Comparison of ENCODE assay signal across 9 cellular contexts in the genomic region with DNA sequence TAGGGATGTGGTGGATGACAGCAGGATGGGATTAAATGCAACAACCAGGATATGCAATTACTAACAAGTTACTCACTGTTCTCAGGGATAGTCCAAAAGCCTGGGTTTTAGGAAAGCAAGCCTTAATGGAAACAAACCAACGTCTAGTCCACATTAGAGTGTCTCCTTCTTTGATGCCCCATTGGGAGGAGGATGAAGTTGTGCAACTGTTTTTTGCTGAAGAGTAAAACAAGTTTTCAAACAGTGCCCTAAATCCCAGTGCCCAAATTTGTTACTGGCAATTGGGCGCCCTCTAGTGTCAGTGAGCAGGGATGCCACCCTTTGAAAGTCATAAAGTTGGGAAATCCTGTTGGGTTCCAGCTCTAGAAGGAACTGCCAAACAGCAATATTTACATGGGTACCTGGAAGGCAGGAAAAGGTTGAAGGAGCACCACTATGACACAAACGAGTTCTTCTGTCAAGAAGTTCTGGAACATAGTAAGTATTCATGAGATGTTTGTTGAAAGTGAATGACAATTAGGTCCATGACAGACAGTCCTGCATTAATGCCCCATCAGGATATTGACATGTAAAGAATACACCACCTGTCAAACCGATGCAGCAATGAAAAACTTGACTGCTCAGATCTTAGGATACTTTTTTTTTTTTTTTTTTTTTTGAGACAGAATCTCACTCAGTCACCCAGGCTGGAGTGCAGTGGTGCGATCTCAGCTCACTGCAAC. TPM values are rescaled to one million over a fixed set of nuclear protein-coding genes. Genes with fewer than 3 reads are reported as not detected.
DNase-seq lines count a peak whose midpoint lies in the region; ATAC-seq and TF ChIP-seq lines count a peak whose summit lies in the region.
"Had no signal": no experiment of that assay in that cellular context is flagged by ENCODE, and none has a peak within 500 bp of the region (broad histone marks: within the 10 kb centered on the region; RNA-seq: fewer than 3 reads in every experiment).

No MANE protein-coding gene starts in this region.

- no peak overlapping the region for H3K4me2 ChIP-seq in GM23338

- no peaks in the 10 kb centered on the region for H3K9me2 ChIP-seq in GM23338 (ENCODE audit: insufficient read depth)

- no peaks in the 10 kb centered on the region for H4K20me1 ChIP-seq in GM23338 (replicated peaks; ENCODE audit: insufficient read depth)

- H3K4me3 ChIP-seq in AG10803 (ENCODE audit: low read length) (no peak overlapping the region), GM23338 (no peak overlapping the region)
- H3K4me3 ChIP-seq: skin epidermis had no signal

- H3K4me1 ChIP-seq in GM23338 (ENCODE audit: insufficient read depth): peaks cover 15% of the 10 kb centered on the region

- H3K27ac ChIP-seq in GM23338 (ENCODE audit: low read depth): no peak overlapping the region
- H3K27ac ChIP-seq: skin epidermis had no signal

- peaks cover 3% of the 10 kb centered on the region for H3K27me3 Mint-ChIP-seq in GM23338 (ENCODE audit: insufficient read depth, low read depth, poor library complexity)

- H3K36me3 Mint-ChIP-seq in GM23338 (ENCODE audit: low read depth): no peaks in the 10 kb centered on the region

- H3K36me3 ChIP-seq in GM23338 (ENCODE audit: insufficient read depth): no peaks in the 10 kb centered on the region

- no peaks in the 10 kb centered on the region for H3F3A ChIP-seq in GM23338 (replicated peaks; ENCODE audit: low read depth)

- H3K27me3 ChIP-seq in GM23338 (ENCODE audit: insufficient read depth): no peaks in the 10 kb centered on the region

- H3K79me2 ChIP-seq in GM23338 (replicated peaks; ENCODE audit: insufficient read depth): no peaks in the 10 kb centered on the region

- peak; percentile 62 for ATAC-seq in GM23338
- ATAC-seq in GM21381 (IDR thresholded peaks at IDR 0.05; ENCODE audit: unreplicated experiment): no peak

- H3K4me3 Mint-ChIP-seq in GM23338: no peak overlapping the region

- peaks cover 22% of the 10 kb centered on the region; the same call in 2 of the 3 replicates for H3K4me1 Mint-ChIP-seq in GM23338

- H3K9me3 Mint-ChIP-seq in GM23338: no peaks in the 10 kb centered on the region

- TF ChIP-seq CTCF in AG10803 (conservative IDR thresholded peaks at IDR 0.05; ENCODE audit: low read length): peak; percentile 96
- TF ChIP-seq CTCF in GM23338 (conservative IDR thresholded peaks at IDR 0.05; ENCODE audit: low read depth in 2 of 2): peak; percentile 93 to 99

- H3K27ac Mint-ChIP-seq in GM23338: no peak overlapping the region

- DNase-seq in AG10803 (ENCODE audit: low read depth): peak; percentile 85
- DNase-seq in GM23338 (ENCODE audit: low spot score): peak; percentile 81
- DNase-seq in NCI-H69 (lab: John Stamatoyannopoulos, UW): peak; percentile 71
- DNase-seq in activated CD4-positive, alpha-beta T cell treated with anti-CD3 and anti-CD28 coated beads, Interleukin-2, amount 50 U/mL, for 24 hours (ENCODE audit: low read depth in 1 of 2, low spot score in 1 of 2): peak; percentile 21 to 63
- peak; percentile 81 for DNase-seq in dermis blood vessel endothelial cell
- peak; percentile 88 for DNase-seq in medulla oblongata (ENCODE audit: extremely low spot score)
- DNase-seq in stimulated activated naive CD4-positive, alpha-beta T cell (lab: John Stamatoyannopoulos, UW): peak; percentile 9 to 79 (median 44)

- no peak overlapping the region for H2AFZ ChIP-seq in GM23338

TF ChIP-seq in GM23338, 12 proteins besides CTCF, POLR2A, EP300 and RAD21 (continues in another document):
- TF ChIP-seq ZNF462 (CRISPR knock-in tag; IDR thresholded peaks at IDR 0.05) (no peak), ZNF114 (CRISPR knock-in tag; IDR thresholded peaks at IDR 0.05) (no peak), CREB1 (CRISPR knock-in tag; IDR thresholded peaks at IDR 0.05; ENCODE audit: low read depth) (no peak), REST (IDR thresholded peaks at IDR 0.05; ENCODE audit: unreplicated experiment) (no peak), NANOG (IDR thresholded peaks at IDR 0.05; ENCODE audit: borderline replicate concordance) (no peak)

RNA-seq across cellular contexts. Expression of gene DPF3, which starts 11.1 kb away (rescaled TPM):
- total RNA-seq in GM23338 (2014; rRNA removed; shearing (Covaris generic)): 1.0 TPM in 1 of 2 replicates, not detected in the other
- 0.18 and 0.37 TPM in 2 replicates for polyA plus RNA-seq in GM23338 (2016; fragmentation: Nextera tagmentation; extraction: Ambion mirVana)
- 1.4 and 2.9 TPM in 2 replicates for total RNA-seq in dermis blood vessel endothelial cell

RNA-seq across cellular contexts. Expression of gene DCAF4, which starts 21.3 kb away (rescaled TPM):
- total RNA-seq in GM23338 (2014; rRNA removed; shearing (Covaris generic)): 30.3 and 39.3 TPM in 2 replicates
- polyA plus RNA-seq in GM23338 (2016; fragmentation: Nextera tagmentation; extraction: Ambion mirVana): 17.5 and 18.4 TPM in 2 replicates
- total RNA-seq in dermis blood vessel endothelial cell: 6.6 and 9.0 TPM in 2 replicates
